ENCODE assay signal across 8 cellular contexts in the genomic region with DNA sequence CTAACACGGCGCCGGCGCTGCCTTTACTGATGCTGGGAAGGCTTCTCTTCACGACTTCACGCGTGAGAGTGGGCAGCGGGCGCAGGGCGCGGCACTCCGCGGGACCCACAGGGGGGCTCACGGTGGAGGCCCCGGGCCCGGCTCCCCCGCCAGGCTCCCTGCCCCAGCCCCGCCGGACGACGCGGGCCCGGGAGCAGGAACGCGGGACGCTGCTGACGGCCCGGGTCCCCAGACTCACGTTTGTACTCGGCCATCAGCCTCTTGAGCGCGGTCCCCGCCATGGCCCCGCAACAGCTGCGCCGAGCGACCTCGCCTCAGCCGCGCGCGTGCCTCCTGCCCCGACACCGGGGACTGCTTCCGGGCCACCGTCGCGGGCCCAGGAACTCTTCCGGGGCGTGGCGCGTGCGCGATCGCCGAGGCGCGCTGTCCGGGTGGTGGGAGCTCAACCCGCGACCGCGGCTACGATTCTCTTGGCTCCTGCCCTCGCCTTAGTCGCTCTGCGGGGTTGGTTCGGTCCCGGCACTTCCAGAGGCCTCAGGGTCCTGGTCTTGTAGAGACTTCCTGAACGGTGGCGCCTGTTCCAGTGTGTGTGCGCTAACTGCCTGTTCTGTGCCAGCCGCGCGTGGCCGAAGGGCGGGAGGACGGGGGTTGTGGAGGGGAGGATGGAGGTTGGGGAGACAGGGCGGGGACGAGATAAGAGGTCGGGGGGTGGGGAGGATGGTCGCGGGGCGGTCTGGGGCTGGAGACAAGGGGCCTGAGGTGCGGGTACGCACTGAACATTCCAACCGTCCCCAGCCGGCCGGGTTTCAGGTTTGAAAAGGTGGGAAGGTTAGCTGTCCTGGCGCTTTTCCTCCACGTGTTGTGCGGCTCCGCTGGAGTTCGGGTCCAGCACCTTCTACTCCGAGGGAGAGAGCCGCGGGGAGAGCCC. TPM values are rescaled to one million over a fixed set of nuclear protein-coding genes. Genes with fewer than 3 reads are reported as not detected.
A peak's percentile ranks its signal among the peaks of the same experiment; 100 is the strongest.
DNase-seq lines count a peak whose midpoint lies in the region; ATAC-seq and TF ChIP-seq lines count a peak whose summit lies in the region.

Gene UBE2G2 (minus strand): TSS at position 353 of the 928 bp plus-strand sequence. CDS start 72 bp downstream, at position 281.

- H3K27ac ChIP-seq in cingulate gyrus (ENCODE audit: low read depth, low read length): peak within 1 kb of the TSS; percentile 29

- DNase-seq in AG04449 (ENCODE audit: low read depth, low spot score) (no peak), NCI-H510A treated with DMSO at 0.1 percent for 48 hours (lab: John Stamatoyannopoulos, UW) (peak; percentile 72), left colon (peak; percentile 68 to 85)
- peak; percentile 83 for DNase-seq in activated CD4-positive, alpha-beta T cell treated with anti-CD3 and anti-CD28 coated beads for 4 hours
- DNase-seq in stimulated activated CD4-positive, alpha-beta T cell treated with anti-CD3 and anti-CD28 coated beads, Interleukin-1b, Interleukin-23, amount 100 ng/mL, for 4 hours (ENCODE audit: low read depth in 2 of 2): peak; percentile 81 to 85

- CTCF ChIA-PET in AG04449 (lab: Yijun Ruan, JAX): interaction anchor here (0.6 to 5.6 kb wide), 18 partner anchors 8 to 336 kb away, joined by 3 to 52 read pairs (median 4); no protein-coding TSS in a partner anchor

- POLR2A ChIA-PET in AG04449 (lab: Yijun Ruan, JAX): interaction anchor here (1.0 to 1.5 kb wide), 3 partner anchors 9 to 126 kb away, joined by 4 to 12 read pairs (median 9); partner anchors contain the start of gene PTTG1IP

- TF ChIP-seq CTCF in AG04449 (IDR thresholded peaks at IDR 0.05; ENCODE audit: insufficient read depth, low read length, missing control alignments): no peak

- intact Hi-C loops in left colon (cut with DNase I, micrococcal nuclease): loop anchor here in 1 of 2 donors (10.0 kb wide), 1 partner anchor 133 kb away; no protein-coding TSS in a partner anchor

- H3K4me3 ChIP-seq in AG04449 (ENCODE audit: low read depth, low read length): peak within 1 kb of the TSS; percentile 93

- ATAC-seq in GM18909 (IDR thresholded peaks at IDR 0.05; ENCODE audit: poor library complexity, unreplicated experiment) (peak; percentile 88), HG03175 (IDR thresholded peaks at IDR 0.05; ENCODE audit: unreplicated experiment) (peak; percentile 85), left colon (peak; percentile 92)

RNA-seq across cellular contexts. Expression of gene UBE2G2, which starts in this region (rescaled TPM):
- total RNA-seq in left colon: 10 to 100 TPM; 56.7 to 79.4 TPM
